Comparison of ENCODE assay signal across 2 cellular contexts in the genomic region with DNA sequence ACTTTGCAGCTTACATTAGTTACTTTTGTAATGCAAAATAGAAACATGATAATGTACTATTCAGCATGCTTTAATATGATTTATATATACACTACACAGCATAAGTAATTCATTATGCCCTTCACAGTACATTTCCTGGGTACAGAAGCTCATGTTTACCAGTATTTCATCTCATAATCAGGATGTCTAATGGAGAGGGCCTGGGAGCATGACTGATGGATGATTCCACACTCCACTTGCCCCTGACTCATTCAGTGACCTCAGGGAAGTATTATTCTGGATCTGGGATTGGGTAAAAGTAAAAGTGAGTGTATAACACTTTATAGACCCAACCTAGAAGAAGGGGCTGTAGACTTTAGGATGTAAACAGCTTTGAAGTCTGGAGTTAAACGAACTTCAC.
TF ChIP-seq lines count a peak whose summit lies in the region.

No MANE protein-coding gene starts in this region.

TF ChIP-seq in HCT116, 20 proteins besides CTCF, POLR2A, EP300 and RAD21:
- TF ChIP-seq JUND (IDR thresholded peaks at IDR 0.05): no peak
- TF ChIP-seq SRF (IDR thresholded peaks at IDR 0.05; ENCODE audit: low read depth): no peak
- TF ChIP-seq ZFX (IDR thresholded peaks at IDR 0.05): no peak
- TF ChIP-seq FOSL1 (IDR thresholded peaks at IDR 0.05; ENCODE audit: low read depth): 0 out of 2 replicates have a peak, but pooled peaks have one; percentile 21
- no peak for TF ChIP-seq EZH2phosphoT487 (IDR thresholded peaks at IDR 0.05; ENCODE audit: borderline replicate concordance)
- TF ChIP-seq ZNF274 (IDR thresholded peaks at IDR 0.05; ENCODE audit: low read depth, low read length): no peak
- TF ChIP-seq YY1 (IDR thresholded peaks at IDR 0.05; ENCODE audit: extremely low read depth, insufficient replicate concordance, low read depth, low read length): no peak
- no peak for TF ChIP-seq CBX3 (IDR thresholded peaks at IDR 0.05; ENCODE audit: low read depth)

TF ChIP-seq in H1, 55 proteins besides CTCF, POLR2A, EP300 and RAD21:
- TF ChIP-seq SIX5 (IDR thresholded peaks at IDR 0.05; ENCODE audit: low read depth, low read length) (no peak), YY1 (IDR thresholded peaks at IDR 0.05; ENCODE audit: low read depth, low read length) (no peak), CHD1 (IDR thresholded peaks at IDR 0.05; ENCODE audit: low read depth, low read length) (no peak), BACH1 (IDR thresholded peaks at IDR 0.05; ENCODE audit: low read length) (no peak), KDM5A (IDR thresholded peaks at IDR 0.05; ENCODE audit: low read length) (no peak), JUND (IDR thresholded peaks at IDR 0.05; ENCODE audit: low read length) (no peak), TBP (IDR thresholded peaks at IDR 0.05; ENCODE audit: low read depth, low read length) (no peak), SUZ12 (IDR thresholded peaks at IDR 0.05; ENCODE audit: low read length) (no peak), SP2 (IDR thresholded peaks at IDR 0.05; ENCODE audit: low read length) (no peak), RXRA (IDR thresholded peaks at IDR 0.05; ENCODE audit: insufficient read depth, low read depth, low read length) (no peak), KDM1A (IDR thresholded peaks at IDR 0.05; ENCODE audit: borderline replicate concordance, low read length) (no peak), EGR1 (IDR thresholded peaks at IDR 0.05; ENCODE audit: borderline replicate concordance, low read depth, low read length) (no peak), SP1 (IDR thresholded peaks at IDR 0.05; ENCODE audit: low read depth, low read length) (no peak), TAF1 (IDR thresholded peaks at IDR 0.05; ENCODE audit: low read depth, low read length) (no peak), TAF7 (optimal IDR thresholded peaks at IDR 0.05; ENCODE audit: borderline replicate concordance, low read depth, low read length) (no peak)
- TF ChIP-seq, protein P1, sequence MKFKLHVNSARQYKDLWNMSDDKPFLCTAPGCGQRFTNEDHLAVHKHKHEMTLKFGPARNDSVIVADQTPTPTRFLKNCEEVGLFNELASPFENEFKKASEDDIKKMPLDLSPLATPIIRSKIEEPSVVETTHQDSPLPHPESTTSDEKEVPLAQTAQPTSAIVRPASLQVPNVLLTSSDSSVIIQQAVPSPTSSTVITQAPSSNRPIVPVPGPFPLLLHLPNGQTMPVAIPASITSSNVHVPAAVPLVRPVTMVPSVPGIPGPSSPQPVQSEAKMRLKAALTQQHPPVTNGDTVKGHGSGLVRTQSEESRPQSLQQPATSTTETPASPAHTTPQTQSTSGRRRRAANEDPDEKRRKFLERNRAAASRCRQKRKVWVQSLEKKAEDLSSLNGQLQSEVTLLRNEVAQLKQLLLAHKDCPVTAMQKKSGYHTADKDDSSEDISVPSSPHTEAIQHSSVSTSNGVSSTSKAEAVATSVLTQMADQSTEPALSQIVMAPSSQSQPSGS (IDR thresholded peaks at IDR 0.05; ENCODE audit: low read length): no peak
- TF ChIP-seq, protein P2, sequence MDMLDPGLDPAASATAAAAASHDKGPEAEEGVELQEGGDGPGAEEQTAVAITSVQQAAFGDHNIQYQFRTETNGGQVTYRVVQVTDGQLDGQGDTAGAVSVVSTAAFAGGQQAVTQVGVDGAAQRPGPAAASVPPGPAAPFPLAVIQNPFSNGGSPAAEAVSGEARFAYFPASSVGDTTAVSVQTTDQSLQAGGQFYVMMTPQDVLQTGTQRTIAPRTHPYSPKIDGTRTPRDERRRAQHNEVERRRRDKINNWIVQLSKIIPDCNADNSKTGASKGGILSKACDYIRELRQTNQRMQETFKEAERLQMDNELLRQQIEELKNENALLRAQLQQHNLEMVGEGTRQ (IDR thresholded peaks at IDR 0.05; ENCODE audit: low read length): no peak
- TF ChIP-seq, protein P3, sequence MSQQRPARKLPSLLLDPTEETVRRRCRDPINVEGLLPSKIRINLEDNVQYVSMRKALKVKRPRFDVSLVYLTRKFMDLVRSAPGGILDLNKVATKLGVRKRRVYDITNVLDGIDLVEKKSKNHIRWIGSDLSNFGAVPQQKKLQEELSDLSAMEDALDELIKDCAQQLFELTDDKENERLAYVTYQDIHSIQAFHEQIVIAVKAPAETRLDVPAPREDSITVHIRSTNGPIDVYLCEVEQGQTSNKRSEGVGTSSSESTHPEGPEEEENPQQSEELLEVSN (IDR thresholded peaks at IDR 0.05): no peak
